In the genomic region with DNA sequence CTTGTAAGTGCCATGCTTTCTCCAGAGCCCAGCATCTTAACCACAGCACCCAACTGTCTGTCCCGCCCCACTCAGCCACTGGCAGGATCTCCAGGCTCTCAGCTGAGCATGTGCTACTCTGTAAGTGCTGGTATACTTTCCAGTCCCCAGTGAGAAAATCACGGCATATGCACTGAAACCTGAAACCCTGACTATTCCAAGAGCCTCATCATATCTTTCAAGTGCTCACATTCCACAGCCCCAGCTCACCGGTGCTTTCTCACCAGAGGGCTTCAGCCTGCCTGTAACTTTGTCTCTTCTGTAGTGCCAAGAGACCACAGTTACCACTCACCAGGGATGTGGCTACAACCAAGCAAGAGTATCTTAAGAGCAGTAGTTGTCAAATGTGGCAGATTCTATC, we compare ENCODE assay signal across 9 cellular contexts. TPM values are rescaled to one million over a fixed set of nuclear protein-coding genes. Genes with fewer than 3 reads are reported as not detected.
A peak's percentile ranks its signal among the peaks of the same experiment; 100 is the strongest.
DNase-seq lines count a peak whose midpoint lies in the region; ATAC-seq and TF ChIP-seq lines count a peak whose summit lies in the region.
"Had no signal": no experiment of that assay in that cellular context is flagged by ENCODE, and none has a peak within 500 bp of the region (broad histone marks: within the 10 kb centered on the region; RNA-seq: fewer than 3 reads in every experiment).

No MANE protein-coding gene starts in this region.

- DNase-seq in GM23338 (ENCODE audit: low spot score) (peak; percentile 18), NCI-H2196 (lab: John Stamatoyannopoulos, UW; ENCODE audit: unreplicated experiment) (peak; percentile 13), fibroblast of gingiva (ENCODE audit: low read depth) (peak; percentile 85), retinal pigment epithelial cell (ENCODE audit: low read depth) (peak; percentile 52), midbrain (lab: John Stamatoyannopoulos, UW) (no peak), SIG-M5 (lab: John Stamatoyannopoulos, UW) (no peak)
- no peak for DNase-seq in activated CD8-positive, alpha-beta T cell treated with anti-CD3 and anti-CD28 coated beads for 36 hours
- DNase-seq: small intestine, WERI-Rb-1 had no signal

- H3K27me3 ChIP-seq in GM23338 (ENCODE audit: insufficient read depth): no peaks in the 10 kb centered on the region

- no peaks in the 10 kb centered on the region for H3K9me2 ChIP-seq in GM23338 (ENCODE audit: insufficient read depth)

- peaks cover 4% of the 10 kb centered on the region for H3K27me3 Mint-ChIP-seq in GM23338 (ENCODE audit: insufficient read depth, low read depth, poor library complexity)
- peaks cover 22% of the 10 kb centered on the region for H3K27me3 Mint-ChIP-seq in activated CD8-positive, alpha-beta T cell treated with anti-CD3 and anti-CD28 coated beads for 36 hours

- no peaks in the 10 kb centered on the region for H4K20me1 ChIP-seq in GM23338 (replicated peaks; ENCODE audit: insufficient read depth)

- H3K4me1 Mint-ChIP-seq in GM23338: peaks cover 24% of the 10 kb centered on the region
- H3K4me1 Mint-ChIP-seq in activated CD8-positive, alpha-beta T cell treated with anti-CD3 and anti-CD28 coated beads for 36 hours (ENCODE audit: low read depth): no peaks in the 10 kb centered on the region

- H3K4me2 ChIP-seq in GM23338: no peak overlapping the region

- POLR2A ChIA-PET in activated CD8-positive, alpha-beta T cell treated with anti-CD3 and anti-CD28 coated beads for 36 hours (lab: Charles Lee): no interaction called here

- H3F3A ChIP-seq in GM23338 (replicated peaks; ENCODE audit: low read depth): no peaks in the 10 kb centered on the region

- peaks cover 8% of the 10 kb centered on the region for H3K4me1 ChIP-seq in GM23338 (ENCODE audit: insufficient read depth)

- H3K4me3 ChIP-seq in GM23338 (no peak overlapping the region), retinal pigment epithelial cell (ENCODE audit: low read length) (no peak overlapping the region)

- no peak for TF ChIP-seq CTCF in GM23338 (conservative IDR thresholded peaks at IDR 0.05; ENCODE audit: low read depth in 2 of 2)
- no peak for TF ChIP-seq CTCF in retinal pigment epithelial cell (conservative IDR thresholded peaks at IDR 0.05; ENCODE audit: low read depth, low read length)
- TF ChIP-seq CTCF in activated CD8-positive, alpha-beta T cell treated with anti-CD3 and anti-CD28 coated beads for 36 hours (IDR thresholded peaks at IDR 0.05): no peak

- H3K36me3 ChIP-seq in GM23338 (ENCODE audit: insufficient read depth): no peaks in the 10 kb centered on the region
- H3K36me3 ChIP-seq: WERI-Rb-1 had no signal

- no peaks in the 10 kb centered on the region for H3K9me3 Mint-ChIP-seq in GM23338
- H3K9me3 Mint-ChIP-seq in activated CD8-positive, alpha-beta T cell treated with anti-CD3 and anti-CD28 coated beads for 36 hours: no peaks in the 10 kb centered on the region

- CTCF ChIA-PET in activated CD8-positive, alpha-beta T cell treated with anti-CD3 and anti-CD28 coated beads for 36 hours (lab: Charles Lee): no interaction called here

- H3K4me3 Mint-ChIP-seq in GM23338: no peak overlapping the region
- H3K4me3 Mint-ChIP-seq in activated CD8-positive, alpha-beta T cell treated with anti-CD3 and anti-CD28 coated beads for 36 hours: no peak overlapping the region

- no peaks in the 10 kb centered on the region for H3K36me3 Mint-ChIP-seq in GM23338 (ENCODE audit: low read depth)
- no peaks in the 10 kb centered on the region for H3K36me3 Mint-ChIP-seq in activated CD8-positive, alpha-beta T cell treated with anti-CD3 and anti-CD28 coated beads for 36 hours (ENCODE audit: low read depth)

- no peak overlapping the region for H3K27ac Mint-ChIP-seq in GM23338
- H3K27ac Mint-ChIP-seq in activated CD8-positive, alpha-beta T cell treated with anti-CD3 and anti-CD28 coated beads for 36 hours: no peak overlapping the region

- intact Hi-C loops in activated CD8-positive, alpha-beta T cell treated with anti-CD3 and anti-CD28 coated beads for 36 hours (cut with micrococcal nuclease): no loop called here

- peak; percentile 50 for ATAC-seq in GM23338
- no peak for ATAC-seq in activated CD8-positive, alpha-beta T cell treated with anti-CD3 and anti-CD28 coated beads for 36 hours

- H3K27ac ChIP-seq in GM23338 (ENCODE audit: low read depth): no peak overlapping the region
- H3K27ac ChIP-seq: WERI-Rb-1 had no signal

- H2AFZ ChIP-seq in GM23338: peak overlapping the region; percentile 59; the same call in 1 of the 2 replicates

- no peaks in the 10 kb centered on the region for H3K79me2 ChIP-seq in GM23338 (replicated peaks; ENCODE audit: insufficient read depth)

TF ChIP-seq in GM23338, 12 proteins besides CTCF, POLR2A, EP300 and RAD21 (continues in another document):
- TF ChIP-seq JUNB (IDR thresholded peaks at IDR 0.05; ENCODE audit: unreplicated experiment) (no peak), EZH2 (IDR thresholded peaks at IDR 0.05; ENCODE audit: low read depth, unreplicated experiment) (no peak), EZH2phosphoT487 (IDR thresholded peaks at IDR 0.05; ENCODE audit: unreplicated experiment) (no peak), ZNF114 (CRISPR knock-in tag; IDR thresholded peaks at IDR 0.05) (no peak), POLR2AphosphoS5 (IDR thresholded peaks at IDR 0.05; ENCODE audit: low read depth) (no peak), ZNF462 (CRISPR knock-in tag; IDR thresholded peaks at IDR 0.05) (no peak), NANOG (IDR thresholded peaks at IDR 0.05; ENCODE audit: borderline replicate concordance) (no peak), ZNF331 (CRISPR knock-in tag; IDR thresholded peaks at IDR 0.05; ENCODE audit: low read depth) (no peak)

RNA-seq across cellular contexts. Expression of gene PAMR1, which starts 24.4 kb away (rescaled TPM):
- total RNA-seq in GM23338 (2014; rRNA removed; shearing (Covaris generic)): 2.5 and 3.1 TPM in 2 replicates
- 0.70 and 1.6 TPM in 2 replicates for polyA plus RNA-seq in GM23338 (2016; fragmentation: Nextera tagmentation; extraction: Ambion mirVana)
- not detected for total RNA-seq in activated CD8-positive, alpha-beta T cell treated with anti-CD3 and anti-CD28 coated beads for 36 hours

Comparison
In these comparisons a context has a peak if more than half of its experiments do, and no peak if none do; other contexts are left out.
1. DNase-seq: peak in GM23338 (single experiment), NCI-H2196 (single experiment), fibroblast of gingiva (single experiment) and retinal pigment epithelial cell (single experiment); none in activated CD8-positive, alpha-beta T cell treated with anti-CD3 and anti-CD28 coated beads for 36 hours (single experiment), midbrain (single experiment) and SIG-M5 (single experiment).